Comparison of ENCODE assay signal across 30 cellular contexts in the genomic region with DNA sequence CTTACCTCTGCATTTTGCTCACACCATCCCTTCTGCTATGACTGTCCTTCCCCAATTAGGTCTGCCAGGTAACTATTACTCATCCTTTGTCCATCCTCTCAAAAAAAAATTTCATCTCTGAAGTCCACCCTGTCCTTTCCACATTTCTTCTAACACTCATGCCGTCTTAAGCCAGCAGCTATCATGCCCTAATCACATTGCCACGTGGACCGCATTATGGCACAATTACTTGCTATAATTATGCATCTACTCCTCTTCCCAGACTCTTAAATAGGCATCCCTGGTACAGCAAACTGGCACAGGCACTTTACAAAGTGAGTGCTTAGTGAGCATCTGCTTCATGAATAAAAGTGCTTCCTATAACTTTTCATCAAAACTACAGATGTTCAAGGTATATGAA.
"Had no signal": no experiment of that assay in that cellular context is flagged by ENCODE, and none has a peak within 500 bp of the region (broad histone marks: within the 10 kb centered on the region; RNA-seq: fewer than 3 reads in every experiment).

No MANE protein-coding gene starts in this region.

- H3K9me3 ChIP-seq: esophagus muscularis mucosa, gastroesophageal sphincter had no signal

- ATAC-seq: activated CD4-positive, CD25-positive, alpha-beta regulatory T cell treated with anti-CD3 and anti-CD28 coated beads, Interleukin-2, amount 50 U/mL, for 24 hours; activated CD8-positive, alpha-beta T cell treated with anti-CD3 and anti-CD28 coated beads for 36 hours; activated T-cell treated with anti-CD3 and anti-CD28 coated beads, Interleukin-2, amount 50 U/mL, for 4 hours; activated T-helper 17 cell treated with anti-CD3 and anti-CD28 coated beads, Interleukin-2, amount 50 U/mL, for 72 hours; gastroesophageal sphincter; T-helper 17 cell had no signal

- H3K36me3 ChIP-seq: brain microvascular endothelial cell, esophagus muscularis mucosa, gastroesophageal sphincter, WERI-Rb-1 had no signal

- H3K27ac ChIP-seq: brain microvascular endothelial cell, cardiac muscle cell, coronary artery, dorsolateral prefrontal cortex, gastroesophageal sphincter, WERI-Rb-1 had no signal

- DNase-seq: activated B cell treated with CpG ODN at 0.5 μM for 24 hours; activated CD4-positive, alpha-beta T cell treated with anti-CD3 and anti-CD28 coated beads for 48 hours; activated CD4-positive, alpha-beta T cell treated with anti-CD3 and anti-CD28 coated beads, Interleukin-2, amount 50 U/mL, for 1 hour; activated CD4-positive, alpha-beta T cell treated with anti-CD3 and anti-CD28 coated beads, Interleukin-2, amount 50 U/mL, for 48 hours; activated CD8-positive, alpha-beta memory T cell treated with anti-CD3 and anti-CD28 coated beads for 24 hours; activated CD8-positive, alpha-beta T cell treated with anti-CD3 and anti-CD28 coated beads for 36 hours; activated effector memory CD4-positive, alpha-beta T cell treated with Interleukin-2 at 50 U/mL for 16 hours; activated gamma-delta T cell treated with Interleukin-2 at 50 U/mL for 16 hours; activated naive CD4-positive, alpha-beta T cell treated with anti-CD3 and anti-CD28 coated beads, Interleukin-2, amount 50 U/mL, for 16 hours; activated naive CD4-positive, alpha-beta T cell treated with Interleukin-2 at 50 U/mL for 16 hours; activated T-cell treated with anti-CD3 and anti-CD28 coated beads, Interleukin-2, amount 50 U/mL, for 4 hours; amniotic stem cell; anterior cingulate cortex; brain microvascular endothelial cell; dorsolateral prefrontal cortex; effector memory CD4-positive, alpha-beta T cell; endodermal cell; erythroblast; foreskin melanocyte; head of caudate nucleus; T-helper 1 cell; T-helper 17 cell; T1000; WERI-Rb-1 had no signal

- H3K27me3 ChIP-seq: brain microvascular endothelial cell, cardiac muscle cell, dorsolateral prefrontal cortex, esophagus muscularis mucosa, gastroesophageal sphincter had no signal

- H3K4me3 ChIP-seq: cardiac muscle cell, coronary artery, dorsolateral prefrontal cortex, esophagus muscularis mucosa, gastroesophageal sphincter had no signal
